In genomic region chr11:65063532-65063931, GRCh38 we compare ENCODE assay signal across 17 cellular contexts. TPM values are rescaled to one million over a fixed set of nuclear protein-coding genes. Genes with fewer than 3 reads are reported as not detected.
"Had no signal": no experiment of that assay in that cellular context is flagged by ENCODE, and none has a peak within 500 bp of the region (broad histone marks: within the 10 kb centered on the region; RNA-seq: fewer than 3 reads in every experiment).

No MANE protein-coding gene starts in this region.

- H3K27ac ChIP-seq: epithelial cell of prostate, gastrocnemius medialis, heart left ventricle, neutrophil had no signal

- H3K4me1 ChIP-seq: gastrocnemius medialis, heart left ventricle had no signal

- ATAC-seq: effector memory CD8-positive, alpha-beta T cell; gastrocnemius medialis; heart left ventricle; naive thymus-derived CD8-positive, alpha-beta T cell; stimulated activated memory B cell treated with anti-CD40 and anti-IgM and Interleukin-4, amounts not matched to agents 10 μg/mL and 1 μg/mL and 100 μg/mL, for 72 hours had no signal

- H3K27me3 ChIP-seq: gastrocnemius medialis, heart left ventricle, neutrophil had no signal

- DNase-seq: activated CD4-positive, CD25-positive, alpha-beta regulatory T cell; activated naive CD4-positive, alpha-beta T cell treated with anti-CD3 and anti-CD28 coated beads for 36 hours; activated T-cell treated with anti-CD3 and anti-CD28 coated beads for 4 hours; dermis blood vessel endothelial cell; effector memory CD8-positive, alpha-beta T cell; gastrocnemius medialis; heart left ventricle; immature natural killer cell; mesenchymal stem cell; naive thymus-derived CD8-positive, alpha-beta T cell; posterior cingulate gyrus; retina had no signal

RNA-seq across cellular contexts. Expression of gene NAALADL1, which starts 5.2 kb away (rescaled TPM):
- total RNA-seq: astrocyte, chondrocyte had no signal
